1 cellular context compared by ENCODE assay signal in genomic region chr22:29231971-29232959, GRCh38.
TF ChIP-seq lines count a peak whose summit lies in the region.

No MANE protein-coding gene starts in this region.

TF ChIP-seq in HepG2, 621 proteins besides CTCF, POLR2A, EP300 and RAD21 (continued from another document and continues in another):
- TF ChIP-seq AHDC1 (CRISPR knock-in tag; IDR thresholded peaks at IDR 0.05; ENCODE audit: borderline replicate concordance) (peak; percentile 28; the same call in 1 of the 2 replicates), ARID3A (IDR thresholded peaks at IDR 0.05; ENCODE audit: low read depth, low read length) (no peak), HBP1 (CRISPR knock-in tag; IDR thresholded peaks at IDR 0.05; ENCODE audit: low read depth) (no peak), RXRB (CRISPR knock-in tag; IDR thresholded peaks at IDR 0.05; ENCODE audit: borderline replicate concordance) (peak; percentile 57; the same call in 1 of the 2 replicates), SRF (IDR thresholded peaks at IDR 0.05; ENCODE audit: low read depth, low read length) (no peak), IRF2 (CRISPR knock-in tag; IDR thresholded peaks at IDR 0.05) (peak; percentile 26; the same call in 1 of the 2 replicates), ZBTB1 (CRISPR knock-in tag; IDR thresholded peaks at IDR 0.05; ENCODE audit: borderline replicate concordance) (no peak), ZNF747 (CRISPR knock-in tag; IDR thresholded peaks at IDR 0.05; ENCODE audit: borderline replicate concordance) (no peak), ZNF891 (CRISPR knock-in tag; IDR thresholded peaks at IDR 0.05) (peak; percentile 11; the same call in 1 of the 2 replicates), ARID5B (CRISPR knock-in tag; IDR thresholded peaks at IDR 0.05) (peak; percentile 63), FOXO1 (CRISPR knock-in tag; IDR thresholded peaks at IDR 0.05) (no peak), TGIF2 (CRISPR knock-in tag; IDR thresholded peaks at IDR 0.05) (no peak), RCOR2 (CRISPR knock-in tag; IDR thresholded peaks at IDR 0.05) (0 out of 2 replicates have a peak, but pooled peaks have one; percentile 21), SIX1 (CRISPR knock-in tag; IDR thresholded peaks at IDR 0.05; ENCODE audit: borderline replicate concordance) (no peak), ARHGAP35 (CRISPR knock-in tag; IDR thresholded peaks at IDR 0.05; ENCODE audit: borderline replicate concordance) (peak; percentile 70; the same call in 1 of the 2 replicates), ZFY (CRISPR knock-in tag; IDR thresholded peaks at IDR 0.05) (peak; percentile 76), ZBTB34 (CRISPR knock-in tag; IDR thresholded peaks at IDR 0.05) (no peak), ELF3 (CRISPR knock-in tag; IDR thresholded peaks at IDR 0.05) (peak; percentile 78; the same call in 1 of the 2 replicates), GPBP1L1 (CRISPR knock-in tag; IDR thresholded peaks at IDR 0.05) (no peak), KAT7 (CRISPR knock-in tag; IDR thresholded peaks at IDR 0.05; ENCODE audit: borderline replicate concordance) (no peak), ZNF30 (CRISPR knock-in tag; IDR thresholded peaks at IDR 0.05) (no peak), NCOA5 (CRISPR knock-in tag; IDR thresholded peaks at IDR 0.05) (no peak), SP4 (CRISPR knock-in tag; IDR thresholded peaks at IDR 0.05) (peak; percentile 27; the same call in 1 of the 2 replicates), PAXIP1 (CRISPR knock-in tag; conservative IDR thresholded peaks at IDR 0.05) (peak; percentile 56; the same call in 1 of the 2 replicates), WIZ (CRISPR knock-in tag; IDR thresholded peaks at IDR 0.05) (no peak), HNF4A (CRISPR knock-in tag; IDR thresholded peaks at IDR 0.05) (peak; percentile 36; the same call in 1 of the 2 replicates), NKX3-1 (CRISPR knock-in tag; IDR thresholded peaks at IDR 0.05) (no peak), FOXJ3 (CRISPR knock-in tag; IDR thresholded peaks at IDR 0.05; ENCODE audit: borderline replicate concordance) (no peak), ZKSCAN8 (CRISPR knock-in tag; IDR thresholded peaks at IDR 0.05; ENCODE audit: borderline replicate concordance) (no peak), SALL2 (CRISPR knock-in tag; IDR thresholded peaks at IDR 0.05) (no peak), JUNB (CRISPR knock-in tag; IDR thresholded peaks at IDR 0.05; ENCODE audit: borderline replicate concordance) (no peak), ZNF235 (CRISPR knock-in tag; IDR thresholded peaks at IDR 0.05; ENCODE audit: borderline replicate concordance) (no peak), DRAP1 (CRISPR knock-in tag; IDR thresholded peaks at IDR 0.05) (no peak), ZNF205 (CRISPR knock-in tag; IDR thresholded peaks at IDR 0.05) (0 out of 2 replicates have a peak, but pooled peaks have one; percentile 29), MNT (IDR thresholded peaks at IDR 0.05) (peak; percentile 17; the same call in 1 of the 2 replicates), HOXA7 (CRISPR knock-in tag; IDR thresholded peaks at IDR 0.05) (no peak)
